15 cellular contexts compared by ENCODE assay signal in genomic region chr6:106744781-106745180, GRCh38.
DNase-seq lines count a peak whose midpoint lies in the region; TF ChIP-seq lines count a peak whose summit lies in the region.
"Had no signal": no experiment of that assay in that cellular context is flagged by ENCODE, and none has a peak within 500 bp of the region (broad histone marks: within the 10 kb centered on the region; RNA-seq: fewer than 3 reads in every experiment).

No MANE protein-coding gene starts in this region.

- no peaks in the 10 kb centered on the region for H3K9me2 ChIP-seq in OCI-LY1 (ENCODE audit: low read depth, low read length)

- H3K9ac ChIP-seq in OCI-LY1 (ENCODE audit: low read length) (peak overlapping the region; percentile 56), colonic mucosa (ENCODE audit: low read depth in 2 of 2, low read length in 2 of 2) (peak overlapping the region in 1 of 2 donors; percentile 35), mucosa of rectum (ENCODE audit: low read depth in 1 of 2, low read length in 2 of 2) (no peak overlapping the region)

- DNase-seq in colonic mucosa = no peak
- DNase-seq in type B pancreatic cell (ENCODE audit: extremely low spot score, unreplicated experiment) = no peak
- no peak for DNase-seq in hippocampal formation (lab: John Stamatoyannopoulos, UW)
- DNase-seq in SIG-M5 treated with dmso at 0.1 percent for 504 hours (lab: John Stamatoyannopoulos, UW; ENCODE audit: unreplicated experiment) = no peak
- no peak for DNase-seq in NCI-H1436 treated with DMSO at 0.1 percent for 48 hours (lab: John Stamatoyannopoulos, UW)
- DNase-seq: ACHN; BE2C; C1 segment of cervical spinal cord; Caco-2; CD4-positive, CD25-positive, alpha-beta regulatory T cell; HCEC 1CT; HFFc6 had no signal

- H3K36me3 ChIP-seq in OCI-LY1 (ENCODE audit: insufficient read depth, low read length) (no peaks in the 10 kb centered on the region; the same call in 1 of the 2 replicates), colonic mucosa (no peaks in the 10 kb centered on the region), mucosa of rectum (ENCODE audit: control insufficient read depth in 2 of 2, insufficient read depth in 2 of 2, low read length in 2 of 2) (no peaks in the 10 kb centered on the region)
- H3K36me3 ChIP-seq: BE2C had no signal

- no peak for TF ChIP-seq CTCF in OCI-LY1 (IDR thresholded peaks at IDR 0.05; ENCODE audit: low read length)
- no peak for TF ChIP-seq CTCF in colonic mucosa (IDR thresholded peaks at IDR 0.05)
- TF ChIP-seq CTCF in type B pancreatic cell (conservative IDR thresholded peaks at IDR 0.05) = no peak

- no peaks in the 10 kb centered on the region for H4K20me1 ChIP-seq in OCI-LY1 (ENCODE audit: insufficient read depth, low read length)

- H3K79me2 ChIP-seq in OCI-LY1 (ENCODE audit: insufficient read depth, low read length) = no peaks in the 10 kb centered on the region

- H3K27ac ChIP-seq in OCI-LY1 (ENCODE audit: low read depth, low read length, poor library complexity, severe bottlenecking) (peak overlapping the region; percentile 79), colonic mucosa (peak overlapping the region; percentile 88), mucosa of rectum (ENCODE audit: low read depth in 2 of 2, low read length in 2 of 2) (peak overlapping the region; percentile 38 to 91)

- H3K27me3 Mint-ChIP-seq in type B pancreatic cell = no peaks in the 10 kb centered on the region

- H3K27me3 ChIP-seq in OCI-LY1 (ENCODE audit: insufficient read depth, low read length) = no peaks in the 10 kb centered on the region
- H3K27me3 ChIP-seq in colonic mucosa = no peaks in the 10 kb centered on the region
- no peaks in the 10 kb centered on the region for H3K27me3 ChIP-seq in mucosa of rectum (ENCODE audit: control insufficient read depth in 2 of 2, insufficient read depth in 2 of 2, low read length in 2 of 2)
- H3K27me3 ChIP-seq: BE2C had no signal

- H3K4me3 ChIP-seq in OCI-LY1 (ENCODE audit: low read depth, low read length, poor library complexity, severe bottlenecking) (peak overlapping the region; percentile 0), colonic mucosa (no peak overlapping the region), mucosa of rectum (ENCODE audit: low read length in 2 of 2) (no peak overlapping the region)
- H3K4me3 ChIP-seq: GM23338 had no signal

- 0 out of 2 replicates have a peak, but pooled peaks cover 5% of the 10 kb centered on the region for H3F3A ChIP-seq in OCI-LY1 (ENCODE audit: insufficient read depth, low read length)

- H3K4me3 Mint-ChIP-seq in type B pancreatic cell = no peak overlapping the region
- H3K4me3 Mint-ChIP-seq: CD4-positive, CD25-positive, alpha-beta regulatory T cell; GM23338; HFFc6 had no signal

- intact Hi-C loops in colonic mucosa (cut with DNase I) = no loop called here

- peaks cover 47% of the 10 kb centered on the region for H3K4me1 Mint-ChIP-seq in type B pancreatic cell (ENCODE audit: unreplicated experiment)
- H3K4me1 Mint-ChIP-seq: CD4-positive, CD25-positive, alpha-beta regulatory T cell had no signal

- H3K4me1 ChIP-seq in OCI-LY1 (ENCODE audit: insufficient read depth, low read length, severe bottlenecking) = peaks cover 72% of the 10 kb centered on the region
- H3K4me1 ChIP-seq in colonic mucosa = peaks cover 4% of the 10 kb centered on the region
- peaks cover 43 to 53% of the 10 kb centered on the region in 2 donors for H3K4me1 ChIP-seq in mucosa of rectum (ENCODE audit: control insufficient read depth in 2 of 2, insufficient read depth in 2 of 2, low read length in 2 of 2)
- H3K4me1 ChIP-seq: BE2C had no signal

- no peaks in the 10 kb centered on the region for H3K9me3 ChIP-seq in OCI-LY1 (ENCODE audit: low read length)
- H3K9me3 ChIP-seq in colonic mucosa = no peaks in the 10 kb centered on the region
- H3K9me3 ChIP-seq in mucosa of rectum (ENCODE audit: control insufficient read depth in 2 of 2, low read length in 2 of 2) = no peaks in the 10 kb centered on the region
- H3K9me3 ChIP-seq: BE2C, Caco-2 had no signal

- peaks cover 7% of the 10 kb centered on the region for H3K36me3 Mint-ChIP-seq in type B pancreatic cell
- H3K36me3 Mint-ChIP-seq: CD4-positive, CD25-positive, alpha-beta regulatory T cell had no signal

- no peak overlapping the region for H2AFZ ChIP-seq in OCI-LY1 (ENCODE audit: low read length)
- H2AFZ ChIP-seq: GM23338 had no signal

- peak overlapping the region; percentile 43 for H3K4me2 ChIP-seq in OCI-LY1 (ENCODE audit: low read length)
- H3K4me2 ChIP-seq: GM23338 had no signal

- H3K27ac Mint-ChIP-seq in type B pancreatic cell = peak overlapping the region; percentile 44
- H3K27ac Mint-ChIP-seq: CD4-positive, CD25-positive, alpha-beta regulatory T cell; GM23338; HFFc6 had no signal

- peaks cover 4% of the 10 kb centered on the region for H3K9me3 Mint-ChIP-seq in type B pancreatic cell
- H3K9me3 Mint-ChIP-seq: HFFc6 had no signal
